ENCODE assay signal across 13 cellular contexts in genomic region chr15:60703196-60703933, GRCh38.
"Had no signal": no experiment of that assay in that cellular context is flagged by ENCODE, and none has a peak within 500 bp of the region (broad histone marks: within the 10 kb centered on the region; RNA-seq: fewer than 3 reads in every experiment).

No MANE protein-coding gene starts in this region.

- H3K4me1 Mint-ChIP-seq: activated B cell treated with CpG ODN at 0.5 μM for 24 hours had no signal

- H3K27ac Mint-ChIP-seq: activated B cell treated with CpG ODN at 0.5 μM for 24 hours; activated naive CD4-positive, alpha-beta T cell treated with anti-CD3 and anti-CD28 coated beads, Interleukin-2, amount 50 U/mL, for 24 hours; natural killer cell had no signal

- H3K36me3 ChIP-seq: adrenal gland, cardiac muscle cell, colonic mucosa, right atrium auricular region had no signal

- H3K27ac ChIP-seq: adrenal gland, cardiac muscle cell, colonic mucosa, esophagus muscularis mucosa, right atrium auricular region had no signal

- H3K9me3 Mint-ChIP-seq: activated B cell treated with CpG ODN at 0.5 μM for 24 hours; activated naive CD4-positive, alpha-beta T cell treated with anti-CD3 and anti-CD28 coated beads, Interleukin-2, amount 50 U/mL, for 24 hours; natural killer cell had no signal

- H3K9me3 ChIP-seq: adrenal gland, colonic mucosa, esophagus muscularis mucosa, right atrium auricular region had no signal

- DNase-seq: activated B cell treated with CpG ODN at 0.5 μM for 24 hours; colonic mucosa; hypothalamus; mesendoderm; natural killer cell; stimulated activated CD4-positive, alpha-beta T cell treated with anti-CD3 and anti-CD28 coated beads, Interleukin-15, amount 100 ng/mL, for 24 hours; trophoblast cell had no signal

- H3K27me3 Mint-ChIP-seq: activated B cell treated with CpG ODN at 0.5 μM for 24 hours; activated naive CD4-positive, alpha-beta T cell treated with anti-CD3 and anti-CD28 coated beads, Interleukin-2, amount 50 U/mL, for 24 hours had no signal

- H3K4me1 ChIP-seq: colonic mucosa, esophagus muscularis mucosa, right atrium auricular region had no signal

- H3K27me3 ChIP-seq: adrenal gland, cardiac muscle cell, colonic mucosa, esophagus muscularis mucosa, right atrium auricular region had no signal

- H3K4me3 Mint-ChIP-seq: activated B cell treated with CpG ODN at 0.5 μM for 24 hours; activated CD4-positive, alpha-beta T cell treated with anti-CD3 and anti-CD28 coated beads, Interleukin-2, amount 10 ng/mL, durations not matched to agents 7 days and 5 days; activated naive CD4-positive, alpha-beta T cell treated with anti-CD3 and anti-CD28 coated beads, Interleukin-2, amount 50 U/mL, for 24 hours had no signal

- H3K4me3 ChIP-seq: adrenal gland, cardiac muscle cell, colonic mucosa, esophagus muscularis mucosa, right atrium auricular region had no signal

- H3K36me3 Mint-ChIP-seq: natural killer cell had no signal
